ENCODE assay signal across 27 cellular contexts in genomic region chr12:47152095-47152494, GRCh38.
"Had no signal": no experiment of that assay in that cellular context is flagged by ENCODE, and none has a peak within 500 bp of the region (broad histone marks: within the 10 kb centered on the region; RNA-seq: fewer than 3 reads in every experiment).

No MANE protein-coding gene starts in this region.

- H3K9me3 Mint-ChIP-seq: stimulated activated naive CD8-positive, alpha-beta T cell treated with anti-CD3 and anti-CD28 coated beads, Interleukin-15, Interleukin-2, amounts not matched to agents 100 ng/mL and 50 ng/mL, for 24 hours had no signal

- H3K27ac ChIP-seq: stomach, suprapubic skin, testis, thoracic aorta, thyroid gland, tibial artery, tibial nerve, transverse colon, upper lobe of left lung, upper lobe of right lung, uterus, vagina had no signal

- H3K27me3 ChIP-seq: stomach, suprapubic skin, testis, thyroid gland, tibial artery, tibial nerve, transverse colon, upper lobe of left lung, upper lobe of right lung, uterus, vagina had no signal

- H3K27me3 Mint-ChIP-seq: stimulated activated memory B cell treated with anti-CD40 and anti-IgM and Interleukin-4, amounts not matched to agents 10 μg/mL and 1 μg/mL and 100 μg/mL, for 72 hours; stimulated activated naive B cell treated with anti-CD40 and anti-IgM and Interleukin-4, amounts not matched to agents 10 μg/mL and 1 μg/mL and 100 μg/mL, for 72 hours; stimulated activated naive CD8-positive, alpha-beta T cell treated with anti-CD3 and anti-CD28 coated beads, Interleukin-15, amount 100 ng/mL, for 72 hours; stimulated activated naive CD8-positive, alpha-beta T cell treated with anti-CD3 and anti-CD28 coated beads, Interleukin-15, Interleukin-2, amounts not matched to agents 100 ng/mL and 50 ng/mL, for 24 hours; type B pancreatic cell had no signal

- H3K4me3 Mint-ChIP-seq: stimulated activated effector memory CD8-positive, alpha-beta T cell treated with anti-CD3 and anti-CD28 coated beads, Interleukin-12 subunit alpha, Interleukin-12 subunit beta, amount 100 ng/mL, for 72 hours; stimulated activated memory B cell treated with anti-CD40 and anti-IgM and Interleukin-4, amounts not matched to agents 10 μg/mL and 1 μg/mL and 100 μg/mL, for 72 hours; stimulated activated naive B cell treated with anti-CD40 and anti-IgM and Interleukin-4, amounts not matched to agents 10 μg/mL and 1 μg/mL and 100 μg/mL, for 72 hours; stimulated activated naive CD8-positive, alpha-beta T cell treated with anti-CD3 and anti-CD28 coated beads, Interleukin-15, amount 100 ng/mL, for 72 hours; stimulated activated naive CD8-positive, alpha-beta T cell treated with anti-CD3 and anti-CD28 coated beads, Interleukin-15, Interleukin-2, amounts not matched to agents 100 ng/mL and 50 ng/mL, for 24 hours; type B pancreatic cell had no signal

- H3K27ac Mint-ChIP-seq: stimulated activated effector memory CD8-positive, alpha-beta T cell treated with anti-CD3 and anti-CD28 coated beads, Interleukin-12 subunit alpha, Interleukin-12 subunit beta, amount 100 ng/mL, for 72 hours; stimulated activated memory B cell treated with anti-CD40 and anti-IgM and Interleukin-4, amounts not matched to agents 10 μg/mL and 1 μg/mL and 100 μg/mL, for 72 hours; stimulated activated naive B cell treated with anti-CD40 and anti-IgM and Interleukin-4, amounts not matched to agents 10 μg/mL and 1 μg/mL and 100 μg/mL, for 72 hours; stimulated activated naive CD8-positive, alpha-beta T cell treated with anti-CD3 and anti-CD28 coated beads, Interleukin-15, Interleukin-2, amounts not matched to agents 100 ng/mL and 50 ng/mL, for 24 hours; type B pancreatic cell had no signal

- H3K4me3 ChIP-seq: stomach, suprapubic skin, testis, thoracic aorta, thyroid gland, tibial artery, tibial nerve, transverse colon, upper lobe of left lung, upper lobe of right lung, uterus, vagina had no signal

- DNase-seq: stimulated activated CD4-positive, alpha-beta T cell treated with anti-CD3 and anti-CD28 coated beads, Interleukin-2, amount 100 ng/mL, for 48 hours; stimulated activated CD4-positive, alpha-beta T cell treated with anti-CD3 and anti-CD28 coated beads, Interleukin-4, amount 100 ng/mL, for 1 hour; stimulated activated CD4-positive, alpha-beta T cell treated with anti-CD3 and anti-CD28 coated beads, Interleukin-4, amount 100 ng/mL, for 4 hours; stimulated activated CD8-positive, alpha-beta memory T cell treated with anti-CD3 and anti-CD28 coated beads, Interleukin-4, amount 100 ng/mL, for 48 hours; stimulated activated naive B cell treated with anti-CD40 and anti-IgM and Interleukin-4, amounts not matched to agents 10 μg/mL and 1 μg/mL and 100 μg/mL, for 72 hours; stimulated activated naive CD4-positive, alpha-beta T cell; stimulated activated naive CD4-positive, alpha-beta T cell treated with Interleukin-2 at 50 U/mL for 16 hours; stimulated activated naive CD8-positive, alpha-beta T cell treated with anti-CD3 and anti-CD28 coated beads, Interleukin-15, amount 100 ng/mL, for 72 hours; stimulated activated naive CD8-positive, alpha-beta T cell treated with anti-CD3 and anti-CD28 coated beads, Interleukin-15, Interleukin-2, amounts not matched to agents 100 U/mL and 50 U/mL, for 24 hours; stomach; substantia nigra; testis; thyroid gland; tibial artery; transverse colon; trophoblast cell; upper lobe of left lung; upper lobe of right lung; uterus had no signal

- H3K9me3 ChIP-seq: stomach, suprapubic skin, testis, thoracic aorta, thyroid gland, tibial artery, transverse colon, upper lobe of left lung, upper lobe of right lung, uterus, vagina had no signal

- H3K36me3 Mint-ChIP-seq: stimulated activated effector memory CD8-positive, alpha-beta T cell treated with anti-CD3 and anti-CD28 coated beads, Interleukin-12 subunit alpha, Interleukin-12 subunit beta, amount 100 ng/mL, for 72 hours had no signal

- ATAC-seq: stimulated activated effector memory CD8-positive, alpha-beta T cell treated with anti-CD3 and anti-CD28 coated beads, Interleukin-12 subunit alpha, Interleukin-12 subunit beta, amount 100 ng/mL, for 72 hours; stimulated activated memory B cell treated with anti-CD40 and anti-IgM and Interleukin-4, amounts not matched to agents 10 μg/mL and 1 μg/mL and 100 μg/mL, for 72 hours; stimulated activated naive B cell treated with anti-CD40 and anti-IgM and Interleukin-4, amounts not matched to agents 10 μg/mL and 1 μg/mL and 100 μg/mL, for 72 hours; stimulated activated naive CD8-positive, alpha-beta T cell treated with anti-CD3 and anti-CD28 coated beads, Interleukin-15, amount 100 ng/mL, for 72 hours; stimulated activated naive CD8-positive, alpha-beta T cell treated with anti-CD3 and anti-CD28 coated beads, Interleukin-15, Interleukin-2, amounts not matched to agents 100 U/mL and 50 U/mL, for 24 hours; upper lobe of right lung had no signal

- H3K36me3 ChIP-seq: stomach, suprapubic skin, thoracic aorta, thyroid gland, tibial artery, tibial nerve, transverse colon, upper lobe of left lung, upper lobe of right lung, uterus, vagina had no signal
